13 cellular contexts compared by ENCODE assay signal in genomic region chr1:14599787-14600186, GRCh38. TPM values are rescaled to one million over a fixed set of nuclear protein-coding genes. Genes with fewer than 3 reads are reported as not detected.
DNase-seq lines count a peak whose midpoint lies in the region; ATAC-seq and TF ChIP-seq lines count a peak whose summit lies in the region.
"Had no signal": no experiment of that assay in that cellular context is flagged by ENCODE, and none has a peak within 500 bp of the region (broad histone marks: within the 10 kb centered on the region; RNA-seq: fewer than 3 reads in every experiment).

No MANE protein-coding gene starts in this region.

- peak overlapping the region; percentile 24; the same call in 1 of the 2 replicates for H3K4me3 ChIP-seq in GM12864 (ENCODE audit: low read depth, low read length)
- H3K4me3 ChIP-seq in duodenal mucosa (ENCODE audit: low read depth in 1 of 2, low read length in 2 of 2) = peak overlapping the region; percentile 36 to 43

- H3K9me3 ChIP-seq in duodenal mucosa (ENCODE audit: control insufficient read depth in 1 of 2, low read length in 2 of 2) = no peaks in the 10 kb centered on the region

- H3K9me3 Mint-ChIP-seq in neural crest cell = no peaks in the 10 kb centered on the region
- H3K9me3 Mint-ChIP-seq: CD4-positive, alpha-beta T cell had no signal

- peak; percentile 15 for DNase-seq in GM12864 (ENCODE audit: low read depth)
- DNase-seq in neural crest cell (ENCODE audit: low read depth, low spot score) = no peak
- no peak for DNase-seq in NK-92 treated with Interleukin-12 subunit alpha and Interleukin-12 subunit beta, amount 100 ng/mL, for 24 hours (lab: John Stamatoyannopoulos, UW)
- DNase-seq in EL = no peak
- DNase-seq in SKM-1 (lab: John Stamatoyannopoulos, UW; ENCODE audit: unreplicated experiment) = no peak
- DNase-seq: CD4-positive, alpha-beta T cell; effector memory CD4-positive, alpha-beta T cell; NCI-H2081 had no signal

- H3K4me1 Mint-ChIP-seq in neural crest cell = peaks cover 62% of the 10 kb centered on the region

- H3K4me3 Mint-ChIP-seq in neural crest cell = peak overlapping the region; percentile 91
- H3K4me3 Mint-ChIP-seq: CD4-positive, alpha-beta T cell had no signal

- H3K36me3 ChIP-seq in duodenal mucosa (ENCODE audit: control insufficient read depth in 1 of 2, insufficient read depth in 2 of 2, low read length in 2 of 2) = no peaks in the 10 kb centered on the region

- H3K27ac ChIP-seq in duodenal mucosa (ENCODE audit: low read depth, low read length) = no peak overlapping the region
- H3K27ac ChIP-seq: HL-60 had no signal

- no peaks in the 10 kb centered on the region for H3K4me1 ChIP-seq in duodenal mucosa (ENCODE audit: control insufficient read depth in 1 of 2, insufficient read depth in 2 of 2, low read length in 2 of 2)

- ATAC-seq in HG02885 (IDR thresholded peaks at IDR 0.05; ENCODE audit: poor library complexity, unreplicated experiment) (peak; percentile 50), GM19463 (IDR thresholded peaks at IDR 0.05; ENCODE audit: unreplicated experiment) (no peak)
- ATAC-seq: SK-N-SH treated with all-trans-retinoic acid at 6 μM for 48 hours had no signal

- H3K36me3 Mint-ChIP-seq in neural crest cell (ENCODE audit: low read depth) = no peaks in the 10 kb centered on the region

- peaks cover 26 to 35% of the 10 kb centered on the region in 2 donors for H3K27me3 ChIP-seq in duodenal mucosa (ENCODE audit: control insufficient read depth in 1 of 2, insufficient read depth in 2 of 2, low read length in 2 of 2)

- no peak overlapping the region for H3K9ac ChIP-seq in duodenal mucosa (ENCODE audit: low read depth in 1 of 2, low read length in 2 of 2)

- TF ChIP-seq CTCF in GM12864 (IDR thresholded peaks at IDR 0.05; ENCODE audit: low read depth, low read length, missing control alignments) (no peak), neural crest cell (conservative IDR thresholded peaks at IDR 0.05) (no peak)

- H3K27me3 Mint-ChIP-seq in neural crest cell (ENCODE audit: low read depth) = no peaks in the 10 kb centered on the region

- no peak overlapping the region for H3K27ac Mint-ChIP-seq in neural crest cell (ENCODE audit: unreplicated experiment)
- H3K27ac Mint-ChIP-seq: CD4-positive, alpha-beta T cell had no signal

RNA-seq across cellular contexts. Expression of gene KAZN, which starts 1.3 kb away (rescaled TPM):
- total RNA-seq in neural crest cell = 10.7 and 11.6 TPM in 2 replicates
